Comparison of ENCODE assay signal across 22 cellular contexts in the genomic region with DNA sequence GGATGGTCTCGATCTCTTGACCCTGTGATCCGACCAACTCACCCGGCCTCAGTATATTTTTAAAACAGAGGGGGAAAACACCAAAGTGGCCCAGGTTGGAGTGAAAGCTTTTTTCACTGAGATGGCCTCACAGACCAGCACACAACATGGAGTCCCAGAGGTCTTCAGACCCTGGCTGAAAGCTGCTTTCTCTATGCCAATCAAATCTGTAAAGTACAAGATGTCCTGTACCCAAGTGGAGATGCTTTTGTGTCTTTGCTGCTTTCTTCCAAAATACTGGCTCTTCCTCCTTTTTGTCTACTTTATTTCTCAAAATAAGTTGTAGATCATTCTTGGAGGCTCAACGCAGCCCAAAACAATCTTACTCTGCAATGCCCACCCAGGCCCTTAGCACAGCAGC.
DNase-seq lines count a peak whose midpoint lies in the region; ATAC-seq and TF ChIP-seq lines count a peak whose summit lies in the region.
"Had no signal": no experiment of that assay in that cellular context is flagged by ENCODE, and none has a peak within 500 bp of the region (broad histone marks: within the 10 kb centered on the region; RNA-seq: fewer than 3 reads in every experiment).

No MANE protein-coding gene starts in this region.

- H3K9me2 ChIP-seq in PC-9 (ENCODE audit: insufficient read depth), result no peaks in the 10 kb centered on the region

- no peaks in the 10 kb centered on the region for H3K36me3 Mint-ChIP-seq in stimulated activated naive CD8-positive, alpha-beta T cell treated with anti-CD3 and anti-CD28 coated beads, Interleukin-15, Interleukin-2, amounts not matched to agents 100 ng/mL and 50 ng/mL, for 24 hours (ENCODE audit: low read depth)
- peaks cover 2% of the 10 kb centered on the region for H3K36me3 Mint-ChIP-seq in memory B cell
- no peaks in the 10 kb centered on the region for H3K36me3 Mint-ChIP-seq in progenitor cell of endocrine pancreas (ENCODE audit: insufficient read depth)
- H3K36me3 Mint-ChIP-seq: CD4-positive, CD25-positive, alpha-beta regulatory T cell had no signal

- H2AFZ ChIP-seq in PC-9 (no peak overlapping the region), smooth muscle cell (ENCODE audit: low read depth) (no peak overlapping the region)

- no peaks in the 10 kb centered on the region for H3K9me3 Mint-ChIP-seq in stimulated activated naive CD8-positive, alpha-beta T cell treated with anti-CD3 and anti-CD28 coated beads, Interleukin-15, Interleukin-2, amounts not matched to agents 100 ng/mL and 50 ng/mL, for 24 hours
- H3K9me3 Mint-ChIP-seq in memory B cell (no peaks in the 10 kb centered on the region), progenitor cell of endocrine pancreas (ENCODE audit: low read depth) (no peaks in the 10 kb centered on the region)
- H3K9me3 Mint-ChIP-seq: CD4-positive, CD25-positive, alpha-beta regulatory T cell had no signal

- no peak for TF ChIP-seq CTCF in progenitor cell of endocrine pancreas (IDR thresholded peaks at IDR 0.05; ENCODE audit: unreplicated experiment)
- TF ChIP-seq CTCF in tibial nerve (IDR thresholded peaks at IDR 0.05), result no peak
- no peak for TF ChIP-seq CTCF in PC-9 (conservative IDR thresholded peaks at IDR 0.05)
- no peak for TF ChIP-seq CTCF in smooth muscle cell (IDR thresholded peaks at IDR 0.05; ENCODE audit: borderline replicate concordance, insufficient read depth, poor library complexity, severe bottlenecking)

- H3F3A ChIP-seq in PC-9 (ENCODE audit: insufficient read depth, low read depth), result no peaks in the 10 kb centered on the region
- H3F3A ChIP-seq in smooth muscle cell (ENCODE audit: low read depth), result no peaks in the 10 kb centered on the region

- H3K9ac ChIP-seq in smooth muscle cell (ENCODE audit: low read depth), result no peak overlapping the region

- intact Hi-C loops in PC-9 (cut with micrococcal nuclease; ENCODE audit: unreplicated experiment), result no loop called here

- peaks cover 77% of the 10 kb centered on the region for H3K4me1 Mint-ChIP-seq in stimulated activated naive CD8-positive, alpha-beta T cell treated with anti-CD3 and anti-CD28 coated beads, Interleukin-15, Interleukin-2, amounts not matched to agents 100 ng/mL and 50 ng/mL, for 24 hours (ENCODE audit: low read depth)
- H3K4me1 Mint-ChIP-seq in memory B cell (peaks cover 23% of the 10 kb centered on the region), progenitor cell of endocrine pancreas (ENCODE audit: low read depth) (peaks cover 12% of the 10 kb centered on the region)

- H3K27ac ChIP-seq in tibial nerve (peak overlapping the region in 2 of 4 donors; percentile 64 to 72), PC-9 (no peak overlapping the region), smooth muscle cell (ENCODE audit: low read depth) (no peak overlapping the region), caudate nucleus (ENCODE audit: low read depth, low read length) (no peak overlapping the region)
- H3K27ac ChIP-seq: A549 had no signal

- H3K27me3 ChIP-seq in tibial nerve, result no peaks in the 10 kb centered on the region
- no peaks in the 10 kb centered on the region for H3K27me3 ChIP-seq in PC-9 (ENCODE audit: insufficient read depth, low read depth)
- no peaks in the 10 kb centered on the region for H3K27me3 ChIP-seq in smooth muscle cell (ENCODE audit: low read depth)
- H3K27me3 ChIP-seq: BE2C had no signal

- TF ChIP-seq EP300 in tibial nerve (IDR thresholded peaks at IDR 0.05), result peak; percentile 71 to 84

- no peaks in the 10 kb centered on the region for H3K9me3 ChIP-seq in tibial nerve
- no peaks in the 10 kb centered on the region for H3K9me3 ChIP-seq in PC-9 (ENCODE audit: insufficient read depth, low read depth)
- no peaks in the 10 kb centered on the region for H3K9me3 ChIP-seq in smooth muscle cell (replicated peaks; ENCODE audit: low read depth)
- H3K9me3 ChIP-seq: A549, BE2C had no signal

- no peak overlapping the region for H3K4me3 Mint-ChIP-seq in stimulated activated naive CD8-positive, alpha-beta T cell treated with anti-CD3 and anti-CD28 coated beads, Interleukin-15, Interleukin-2, amounts not matched to agents 100 ng/mL and 50 ng/mL, for 24 hours
- H3K4me3 Mint-ChIP-seq in memory B cell, result no peak overlapping the region
- no peak overlapping the region for H3K4me3 Mint-ChIP-seq in progenitor cell of endocrine pancreas (ENCODE audit: low read depth)

- H4K20me1 ChIP-seq in PC-9 (ENCODE audit: insufficient read depth), result peaks cover 19% of the 10 kb centered on the region
- H4K20me1 ChIP-seq in smooth muscle cell (ENCODE audit: low read depth), result peaks cover 85% of the 10 kb centered on the region

- no peaks in the 10 kb centered on the region for H3K36me3 ChIP-seq in tibial nerve
- no peaks in the 10 kb centered on the region for H3K36me3 ChIP-seq in PC-9 (ENCODE audit: low read depth)
- no peaks in the 10 kb centered on the region for H3K36me3 ChIP-seq in smooth muscle cell (ENCODE audit: low read depth)
- H3K36me3 ChIP-seq: BE2C had no signal

- 92 to 96% methylated on average over 4 of the region's 4 CpGs for WGBS in tibial nerve, 2 donors
- WGBS in smooth muscle cell (ENCODE audit: low lambda C conversion rate), result 94% methylated on average over 4 of the region's 4 CpGs

- CTCF ChIA-PET in PC-9 (lab: Charles Lee), result no interaction called here

- H3K4me2 ChIP-seq in PC-9 (no peak overlapping the region), smooth muscle cell (no peak overlapping the region)
- H3K4me2 ChIP-seq: A549 had no signal

- H3K4me1 ChIP-seq in tibial nerve (peaks cover 0 to 85% (median 27%) of the 10 kb centered on the region in 4 donors), PC-9 (replicated peaks; ENCODE audit: insufficient read depth) (no peaks in the 10 kb centered on the region), smooth muscle cell (ENCODE audit: low read depth) (peaks cover 7% of the 10 kb centered on the region)

- DNase-seq in stimulated activated naive CD8-positive, alpha-beta T cell treated with anti-CD3 and anti-CD28 coated beads, Interleukin-15, Interleukin-2, amounts not matched to agents 100 U/mL and 50 U/mL, for 24 hours, result no peak
- no peak for DNase-seq in memory B cell (ENCODE audit: low spot score in 2 of 2)
- no peak for DNase-seq in progenitor cell of endocrine pancreas (ENCODE audit: low spot score, unreplicated experiment)
- peak in 1 of 2 donors; percentile 33 for DNase-seq in tibial nerve (ENCODE audit: low spot score in 2 of 2)
- DNase-seq in PC-9, result no peak
- DNase-seq in smooth muscle cell (lab: John Stamatoyannopoulos, UW; ENCODE audit: unreplicated experiment), result no peak
- DNase-seq in caudate nucleus (lab: John Stamatoyannopoulos, UW), result no peak
- DNase-seq: BE2C; CD4-positive, CD25-positive, alpha-beta regulatory T cell; COR-L47; DMS79; IMR-90; NCI-H1105; NCI-H2081; NCI-H2171; NCI-H345; NCI-H524 treated with DMSO at 0.1 percent for 48 hours; OCI-M1; Right ventricle myocardium superior had no signal

- H3K79me2 ChIP-seq in PC-9 (ENCODE audit: low read depth) (peaks cover 62% of the 10 kb centered on the region), smooth muscle cell (ENCODE audit: low read depth) (peaks cover 85% of the 10 kb centered on the region)

- TF ChIP-seq POLR2A in tibial nerve (IDR thresholded peaks at IDR 0.05), result no peak

- POLR2A ChIA-PET in PC-9 (lab: Charles Lee; ENCODE audit: unreplicated experiment), result no interaction called here

- H3K4me3 ChIP-seq in tibial nerve (no peak overlapping the region), PC-9 (no peak overlapping the region), smooth muscle cell (no peak overlapping the region)
- H3K4me3 ChIP-seq: A549 had no signal

- H3K27ac Mint-ChIP-seq in stimulated activated naive CD8-positive, alpha-beta T cell treated with anti-CD3 and anti-CD28 coated beads, Interleukin-15, Interleukin-2, amounts not matched to agents 100 ng/mL and 50 ng/mL, for 24 hours, result peak overlapping the region; percentile 40
- H3K27ac Mint-ChIP-seq in memory B cell, result peak overlapping the region; percentile 50
- peak overlapping the region; percentile 25 for H3K27ac Mint-ChIP-seq in progenitor cell of endocrine pancreas
- H3K27ac Mint-ChIP-seq: CD4-positive, CD25-positive, alpha-beta regulatory T cell had no signal

- H3K27me3 Mint-ChIP-seq in stimulated activated naive CD8-positive, alpha-beta T cell treated with anti-CD3 and anti-CD28 coated beads, Interleukin-15, Interleukin-2, amounts not matched to agents 100 ng/mL and 50 ng/mL, for 24 hours, result no peaks in the 10 kb centered on the region
- H3K27me3 Mint-ChIP-seq in memory B cell, result no peaks in the 10 kb centered on the region
- H3K27me3 Mint-ChIP-seq in progenitor cell of endocrine pancreas, result no peaks in the 10 kb centered on the region
- H3K27me3 Mint-ChIP-seq: CD4-positive, CD25-positive, alpha-beta regulatory T cell had no signal

- ATAC-seq in stimulated activated naive CD8-positive, alpha-beta T cell treated with anti-CD3 and anti-CD28 coated beads, Interleukin-15, Interleukin-2, amounts not matched to agents 100 U/mL and 50 U/mL, for 24 hours, result no peak
- ATAC-seq in memory B cell (ENCODE audit: low read depth), result no peak
- ATAC-seq: HCT116 had no signal

- no TSS peak for BruUV-seq in PC-9 (replicated peaks; lab: Mats Ljungman, UMichigan)
